Comparison of ENCODE assay signal across 10 cellular contexts in the genomic region with DNA sequence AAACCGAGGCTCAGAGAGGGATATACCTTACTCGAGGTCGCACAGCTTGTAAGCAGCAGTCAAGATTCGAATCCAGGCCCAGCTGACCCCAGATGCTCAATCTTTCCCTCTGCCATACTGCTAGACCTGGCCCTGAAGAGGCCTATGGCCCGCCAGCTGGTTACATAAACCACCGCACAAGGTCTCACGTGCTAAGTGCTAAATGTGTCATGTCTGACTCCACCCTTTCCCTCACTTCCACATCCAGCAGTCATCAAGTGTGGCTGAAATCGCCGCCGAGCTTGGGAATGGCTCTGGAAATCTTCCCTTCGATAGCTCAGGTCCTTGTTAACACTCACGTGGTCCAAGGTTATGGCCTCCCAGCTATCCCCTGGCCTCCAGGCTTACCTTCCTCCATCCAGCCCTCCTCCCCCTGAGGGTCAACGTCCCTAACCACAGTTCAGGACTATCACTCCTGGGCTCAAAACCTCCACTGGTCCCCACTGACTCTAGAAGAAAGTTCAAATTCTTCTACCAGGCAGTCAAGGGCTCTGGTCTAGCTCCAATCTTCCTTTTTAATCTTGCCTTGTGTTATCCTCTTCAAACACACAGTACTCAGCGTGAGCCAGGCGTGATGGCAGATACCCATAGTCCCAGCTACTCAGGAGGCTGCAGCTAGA. TPM values are rescaled to one million over a fixed set of nuclear protein-coding genes. Genes with fewer than 3 reads are reported as not detected.
A peak's percentile ranks its signal among the peaks of the same experiment; 100 is the strongest.
DNase-seq lines count a peak whose midpoint lies in the region; ATAC-seq and TF ChIP-seq lines count a peak whose summit lies in the region.
"Had no signal": no experiment of that assay in that cellular context is flagged by ENCODE, and none has a peak within 500 bp of the region (broad histone marks: within the 10 kb centered on the region; RNA-seq: fewer than 3 reads in every experiment).

No MANE protein-coding gene starts in this region.

- H3K27ac Mint-ChIP-seq in activated naive CD4-positive, alpha-beta T cell treated with anti-CD3 and anti-CD28 coated beads, Interleukin-2, amount 50 U/mL, for 72 hours, result peak overlapping the region; percentile 6 to 70

- H3K27ac ChIP-seq in dorsolateral prefrontal cortex (peak overlapping the region in 33 of 59 donors; percentile 4 to 100 (median 58)), mucosa of rectum (ENCODE audit: low read depth in 2 of 2, low read length in 2 of 2) (peak overlapping the region; percentile 38 to 54), aorta (ENCODE audit: low read depth in 1 of 2, low read length in 2 of 2) (no peak overlapping the region)

- WGBS in aorta, 2 donors, result 56 to 58% methylated on average over 15 of the region's 15 CpGs

- H3K9me3 Mint-ChIP-seq in activated naive CD4-positive, alpha-beta T cell treated with anti-CD3 and anti-CD28 coated beads, Interleukin-2, amount 50 U/mL, for 72 hours, result no peaks in the 10 kb centered on the region

- H3K36me3 ChIP-seq in mucosa of rectum (ENCODE audit: control insufficient read depth in 2 of 2, insufficient read depth in 2 of 2, low read length in 2 of 2) (no peaks in the 10 kb centered on the region), aorta (ENCODE audit: control insufficient read depth in 1 of 2, insufficient read depth in 2 of 2, low read length in 1 of 2) (no peaks in the 10 kb centered on the region)

- H3K9ac ChIP-seq in mucosa of rectum (ENCODE audit: low read depth in 1 of 2, low read length in 2 of 2), result no peak overlapping the region

- peaks cover 17 to 21% of the 10 kb centered on the region in 2 donors for H3K4me1 ChIP-seq in mucosa of rectum (ENCODE audit: control insufficient read depth in 2 of 2, insufficient read depth in 2 of 2, low read length in 2 of 2)
- no peaks in the 10 kb centered on the region for H3K4me1 ChIP-seq in aorta (ENCODE audit: control insufficient read depth in 1 of 2, insufficient read depth in 2 of 2, low read length in 2 of 2)

- H3K27me3 ChIP-seq in dorsolateral prefrontal cortex, result no peaks in the 10 kb centered on the region
- no peaks in the 10 kb centered on the region for H3K27me3 ChIP-seq in mucosa of rectum (ENCODE audit: control insufficient read depth in 2 of 2, insufficient read depth in 2 of 2, low read length in 2 of 2)
- no peaks in the 10 kb centered on the region for H3K27me3 ChIP-seq in aorta (ENCODE audit: control insufficient read depth in 1 of 2, insufficient read depth in 2 of 2, low read length in 1 of 2)

- no peak for DNase-seq in activated naive CD4-positive, alpha-beta T cell treated with anti-CD3 and anti-CD28 coated beads, Interleukin-2, amount 50 U/mL, for 72 hours (ENCODE audit: low spot score in 2 of 2)
- DNase-seq in activated naive CD4-positive, alpha-beta T cell treated with anti-CD3 and anti-CD28 coated beads, Interleukin-2, amount 50 U/mL, for 16 hours, result no peak
- DNase-seq in dorsolateral prefrontal cortex (no peak), aorta (peak in 1 of 2 donors; percentile 70), NCI-H1048 (lab: John Stamatoyannopoulos, UW) (no peak)
- no peak for DNase-seq in stimulated activated naive CD4-positive, alpha-beta T cell (lab: John Stamatoyannopoulos, UW)
- DNase-seq: activated CD4-positive, alpha-beta T cell treated with anti-CD3 and anti-CD28 coated beads for 1 hour; DND-41 had no signal

- TF ChIP-seq CTCF in dorsolateral prefrontal cortex (IDR thresholded peaks at IDR 0.05 in 54 of 56, conservative IDR thresholded peaks at IDR 0.05 in 2 of 56; ENCODE audit: low read depth in 1 of 56, partially characterized antibody in 56 of 56), result no peak

- H3K4me3 ChIP-seq in dorsolateral prefrontal cortex, result peak overlapping the region in 3 of 59 donors; percentile 12 to 88 (median 18)
- H3K4me3 ChIP-seq in mucosa of rectum (ENCODE audit: low read length in 2 of 2), result no peak overlapping the region
- no peak overlapping the region for H3K4me3 ChIP-seq in aorta (ENCODE audit: low read length in 2 of 2)

- peaks cover 10 to 13% of the 10 kb centered on the region in 2 donors for H3K36me3 Mint-ChIP-seq in activated naive CD4-positive, alpha-beta T cell treated with anti-CD3 and anti-CD28 coated beads, Interleukin-2, amount 50 U/mL, for 72 hours

- H3K9me3 ChIP-seq in mucosa of rectum (ENCODE audit: control insufficient read depth in 2 of 2, low read length in 2 of 2) (no peaks in the 10 kb centered on the region), aorta (ENCODE audit: control insufficient read depth, low read length) (no peaks in the 10 kb centered on the region)

- no peak for ATAC-seq in activated naive CD4-positive, alpha-beta T cell treated with anti-CD3 and anti-CD28 coated beads, Interleukin-2, amount 50 U/mL, for 72 hours
- ATAC-seq in aorta (ENCODE audit: low FRiP score), result peak; percentile 51
- ATAC-seq in GM18511 (IDR thresholded peaks at IDR 0.05; ENCODE audit: unreplicated experiment), result no peak

- intact Hi-C loops in dorsolateral prefrontal cortex (cut with DNase I) (loop anchor here (5.0 kb wide), 2 partner anchors 39 to 129 kb away; a partner anchor contains a TSS), aorta (cut with DNase I) (loop anchor here in 1 of 2 donors (10.0 kb wide), 1 partner anchor 121 kb away; a partner anchor contains a TSS)

RNA-seq across cellular contexts. Expression of a gene that starts 3.5 kb away (rescaled TPM):
- 10 to 100 TPM; 21.8 to 26.5 TPM for total RNA-seq in activated naive CD4-positive, alpha-beta T cell treated with anti-CD3 and anti-CD28 coated beads, Interleukin-2, amount 50 U/mL, for 72 hours
- total RNA-seq in dorsolateral prefrontal cortex (100 to 1,000 TPM in 108 of 120 experiments, 10 to 100 TPM in 12; 90.1 to 145 (median 113) TPM), aorta (10 to 100 TPM; 67.2 to 81.9 TPM)
- 10 to 100 TPM; 20.0 to 35.9 TPM for polyA plus RNA-seq in aorta

RNA-seq across cellular contexts. Expression of a gene that starts 5.4 kb away (rescaled TPM):
- not detected for total RNA-seq in activated naive CD4-positive, alpha-beta T cell treated with anti-CD3 and anti-CD28 coated beads, Interleukin-2, amount 50 U/mL, for 72 hours
- under 1 TPM in 1 of 120 experiments, not detected in 119; 0.34 TPM for total RNA-seq in dorsolateral prefrontal cortex
- not detected for total RNA-seq in aorta
- not detected for polyA plus RNA-seq in aorta

RNA-seq across cellular contexts. Expression of a gene that starts 8.3 kb away (rescaled TPM):
- 100 to 1,000 TPM; 280 to 333 TPM for total RNA-seq in activated naive CD4-positive, alpha-beta T cell treated with anti-CD3 and anti-CD28 coated beads, Interleukin-2, amount 50 U/mL, for 72 hours
- total RNA-seq in dorsolateral prefrontal cortex (100 to 1,000 TPM in 115 of 120 experiments, 10 to 100 TPM in 5; 83.5 to 163 (median 124) TPM), aorta (100 to 1,000 TPM in 1 of 2 donors, 10 to 100 TPM in 1; 93.8 to 116 TPM)
- polyA plus RNA-seq in aorta, result 10 to 100 TPM; 13.4 to 27.9 TPM

RNA-seq across cellular contexts. Expression of a gene that starts 31.0 kb away (rescaled TPM):
- 10 to 100 TPM; 12.1 to 17.6 TPM for total RNA-seq in activated naive CD4-positive, alpha-beta T cell treated with anti-CD3 and anti-CD28 coated beads, Interleukin-2, amount 50 U/mL, for 72 hours
- 10 to 100 TPM in 95 of 120 experiments, 1 to 10 TPM in 25; 6.3 to 21.6 (median 12.1) TPM for total RNA-seq in dorsolateral prefrontal cortex
- 1 to 10 TPM; 6.2 to 8.8 TPM for total RNA-seq in aorta
- 10 to 100 TPM; 11.6 to 18.3 TPM for polyA plus RNA-seq in aorta

RNA-seq across cellular contexts. Expression of a gene that starts 36.6 kb away (rescaled TPM):
- total RNA-seq in activated naive CD4-positive, alpha-beta T cell treated with anti-CD3 and anti-CD28 coated beads, Interleukin-2, amount 50 U/mL, for 72 hours, result 10 to 100 TPM in 1 of 2 donors, 1 to 10 TPM in 1; 2.6 to 35.5 TPM
- total RNA-seq in dorsolateral prefrontal cortex (10 to 100 TPM in 25 of 120 experiments, 1 to 10 TPM in 95; 2.5 to 23.6 (median 7.0) TPM), aorta (1 to 10 TPM; 1.2 to 8.0 TPM)
- under 1 TPM in 1 of 2 donors, not detected in 1; 0.54 TPM for polyA plus RNA-seq in aorta

Comparison
In these comparisons a context has a peak if more than half of its experiments do, and no peak if none do; other contexts are left out.
1. H3K27ac ChIP-seq: peak in dorsolateral prefrontal cortex (33 of 59) and mucosa of rectum (2 of 2); none in aorta (0 of 2).